ENCODE assay signal across 21 cellular contexts in the genomic region with DNA sequence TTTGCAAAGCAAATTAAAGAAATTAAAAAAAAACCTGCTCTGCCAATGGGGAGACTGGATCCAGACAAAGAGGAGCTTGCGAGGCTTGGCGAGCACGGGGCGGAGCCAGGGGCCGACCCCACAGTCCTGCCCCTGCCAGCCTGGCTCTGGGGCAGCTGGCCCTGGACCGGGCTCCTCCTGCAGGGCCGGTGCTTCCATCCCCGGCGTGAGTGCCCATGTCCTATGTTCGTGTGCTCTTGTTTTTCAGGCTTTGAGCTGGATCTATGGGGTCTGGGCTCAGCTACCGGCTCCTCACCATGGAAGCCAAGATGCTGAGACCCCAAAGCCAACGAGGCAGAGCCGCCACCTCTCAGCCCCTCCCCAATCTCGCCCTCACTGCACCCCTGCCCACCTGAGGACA.
"Had no signal": no experiment of that assay in that cellular context is flagged by ENCODE, and none has a peak within 500 bp of the region (broad histone marks: within the 10 kb centered on the region; RNA-seq: fewer than 3 reads in every experiment).

No MANE protein-coding gene starts in this region.

- H3K36me3 ChIP-seq: cardiac muscle cell, thyroid gland, upper lobe of right lung had no signal

- H3K27ac Mint-ChIP-seq: activated CD8-positive, alpha-beta T cell treated with anti-CD3 and anti-CD28 coated beads, Interleukin-2, amount 10 ng/mL, durations not matched to agents 7 days and 5 days; activated naive CD8-positive, alpha-beta T cell treated with anti-CD3 and anti-CD28 coated beads for 36 hours; activated T-helper 17 cell treated with anti-CD3 and anti-CD28 coated beads, Interleukin-2, amount 50 U/mL, for 72 hours; dendritic cell treated with granulocyte-macrophage colony-stimulating factor and Interleukin-4, amounts not matched to agents 40 ng/mL and 50 ng/mL, for 4 days; memory B cell; nephron had no signal

- H3K4me3 ChIP-seq: cardiac muscle cell, thyroid gland, upper lobe of right lung had no signal

- DNase-seq: activated CD4-positive, alpha-beta T cell treated with anti-CD3 and anti-CD28 coated beads, Interleukin-2, amount 50 U/mL, for 1 hour; activated CD8-positive, alpha-beta T cell treated with anti-CD3 and anti-CD28 coated beads, Interleukin-2, amount 10 ng/mL, durations not matched to agents 7 days and 5 days; activated naive CD8-positive, alpha-beta T cell treated with anti-CD3 and anti-CD28 coated beads for 36 hours; amniotic stem cell; effector CD4-positive, alpha-beta T cell; erythroblast; foreskin fibroblast; hypothalamus; nucleus accumbens; SK-N-SH; stimulated activated CD4-positive, alpha-beta T cell treated with anti-CD3 and anti-CD28 coated beads, Interleukin-4, amount 100 ng/mL, for 24 hours; stimulated activated naive CD4-positive, alpha-beta T cell treated with Interleukin-2 at 50 U/mL for 16 hours; T-helper 2 cell; upper lobe of right lung had no signal

- H3K4me3 Mint-ChIP-seq: activated CD8-positive, alpha-beta T cell treated with anti-CD3 and anti-CD28 coated beads, Interleukin-2, amount 10 ng/mL, durations not matched to agents 7 days and 5 days; activated naive CD8-positive, alpha-beta T cell treated with anti-CD3 and anti-CD28 coated beads for 36 hours; activated T-helper 17 cell treated with anti-CD3 and anti-CD28 coated beads, Interleukin-2, amount 50 U/mL, for 72 hours; dendritic cell treated with granulocyte-macrophage colony-stimulating factor and Interleukin-4, amounts not matched to agents 40 ng/mL and 50 ng/mL, for 4 days; memory B cell; nephron had no signal

- ATAC-seq: activated CD8-positive, alpha-beta T cell treated with anti-CD3 and anti-CD28 coated beads, Interleukin-2, amount 10 ng/mL, durations not matched to agents 7 days and 5 days; activated T-helper 17 cell treated with anti-CD3 and anti-CD28 coated beads, Interleukin-2, amount 50 U/mL, for 72 hours; upper lobe of right lung had no signal

- H3K9me3 ChIP-seq: SK-N-SH, thyroid gland, upper lobe of right lung had no signal

- H3K27ac ChIP-seq: cardiac muscle cell, thyroid gland, upper lobe of right lung, VCaP had no signal

- H3K9me3 Mint-ChIP-seq: activated T-helper 17 cell treated with anti-CD3 and anti-CD28 coated beads, Interleukin-2, amount 50 U/mL, for 72 hours had no signal

- H3K36me3 Mint-ChIP-seq: activated naive CD8-positive, alpha-beta T cell treated with anti-CD3 and anti-CD28 coated beads for 36 hours; memory B cell had no signal

- H3K4me1 ChIP-seq: thyroid gland, upper lobe of right lung had no signal

- H3K4me1 Mint-ChIP-seq: activated naive CD8-positive, alpha-beta T cell treated with anti-CD3 and anti-CD28 coated beads for 36 hours; activated T-helper 17 cell treated with anti-CD3 and anti-CD28 coated beads, Interleukin-2, amount 50 U/mL, for 72 hours; memory B cell; nephron had no signal

- H3K27me3 Mint-ChIP-seq: activated naive CD8-positive, alpha-beta T cell treated with anti-CD3 and anti-CD28 coated beads for 36 hours; activated T-helper 17 cell treated with anti-CD3 and anti-CD28 coated beads, Interleukin-2, amount 50 U/mL, for 72 hours; dendritic cell treated with granulocyte-macrophage colony-stimulating factor and Interleukin-4, amounts not matched to agents 40 ng/mL and 50 ng/mL, for 4 days had no signal

- H3K27me3 ChIP-seq: cardiac muscle cell, thyroid gland, upper lobe of right lung had no signal
